In the genomic region with DNA sequence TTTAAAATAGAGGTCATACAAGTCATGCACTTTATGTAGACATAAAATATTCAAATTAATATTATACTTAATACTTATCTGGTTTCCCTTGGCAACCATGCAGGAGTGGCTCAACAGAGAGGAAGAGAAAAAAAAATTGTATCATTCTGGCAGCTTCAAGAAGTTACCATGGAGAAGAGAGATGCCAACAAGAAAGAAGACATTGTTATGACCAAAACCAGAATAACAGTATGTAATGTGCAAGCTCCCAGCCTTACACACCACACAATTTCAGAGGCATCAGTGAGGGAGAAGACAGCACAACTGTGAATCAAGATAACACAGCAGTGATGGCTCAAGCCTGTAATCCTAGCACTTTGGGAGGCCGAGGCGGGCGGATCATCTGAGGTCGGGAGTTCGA, we compare ENCODE assay signal across 17 cellular contexts. TPM values are rescaled to one million over a fixed set of nuclear protein-coding genes. Genes with fewer than 3 reads are reported as not detected.
A peak's percentile ranks its signal among the peaks of the same experiment; 100 is the strongest.
DNase-seq lines count a peak whose midpoint lies in the region; ATAC-seq and TF ChIP-seq lines count a peak whose summit lies in the region.
"Had no signal": no experiment of that assay in that cellular context is flagged by ENCODE, and none has a peak within 500 bp of the region (broad histone marks: within the 10 kb centered on the region; RNA-seq: fewer than 3 reads in every experiment).

No MANE protein-coding gene starts in this region.

- H3K9me3 ChIP-seq in hepatocyte (ENCODE audit: low read depth), result no peaks in the 10 kb centered on the region

- H3K27ac ChIP-seq in hepatocyte, result no peak overlapping the region
- H3K27ac ChIP-seq: 22Rv1, BLaER1 had no signal

- TF ChIP-seq CTCF in choroid plexus epithelial cell (conservative IDR thresholded peaks at IDR 0.05; ENCODE audit: low read depth, low read length) (no peak), hepatocyte (IDR thresholded peaks at IDR 0.05; ENCODE audit: poor library complexity) (no peak)

- H3K36me3 ChIP-seq in hepatocyte (replicated peaks; ENCODE audit: insufficient read depth, low read depth), result no peaks in the 10 kb centered on the region
- H3K36me3 ChIP-seq: BLaER1 had no signal

- H3K79me2 ChIP-seq in hepatocyte, result no peaks in the 10 kb centered on the region

- no peak overlapping the region for H2AFZ ChIP-seq in hepatocyte

- no peak for ATAC-seq in GM21825 (IDR thresholded peaks at IDR 0.05; ENCODE audit: unreplicated experiment)
- ATAC-seq: HepG2 had no signal

- no peaks in the 10 kb centered on the region for H3K27me3 ChIP-seq in hepatocyte
- H3K27me3 ChIP-seq: BLaER1 had no signal

- H4K20me1 ChIP-seq in hepatocyte (ENCODE audit: insufficient read depth, poor library complexity, severe bottlenecking), result no peaks in the 10 kb centered on the region
- H4K20me1 ChIP-seq: BLaER1 had no signal

- H3K4me2 ChIP-seq in hepatocyte, result no peak overlapping the region
- H3K4me2 ChIP-seq: BLaER1 had no signal

- H3K9me2 ChIP-seq in hepatocyte (replicated peaks; ENCODE audit: insufficient read depth), result no peaks in the 10 kb centered on the region

- DNase-seq in DMS53 (lab: John Stamatoyannopoulos, UW) (peak; percentile 42), DMS53 treated with DMSO at 0.1 percent for 48 hours (lab: John Stamatoyannopoulos, UW; ENCODE audit: unreplicated experiment) (no peak), choroid plexus epithelial cell (ENCODE audit: low read depth) (peak; percentile 2), hepatocyte (ENCODE audit: low spot score) (peak; percentile 14), NCI-H2029 (lab: John Stamatoyannopoulos, UW) (no peak)
- no peak for DNase-seq in activated CD8-positive, alpha-beta memory T cell treated with anti-CD3 and anti-CD28 coated beads for 24 hours
- DNase-seq: Calu3; CD4-positive, CD25-positive, alpha-beta regulatory T cell; DMS 273 treated with DMSO at 0.1 percent for 48 hours; DMS79 treated with DMSO at 0.1 percent for 48 hours; EL; HCEC 1CT; HFFc6 had no signal

- 91% methylated on average over 5 of the region's 5 CpGs for WGBS in hepatocyte (ENCODE audit: low lambda C conversion rate, missing lambda C conversion rate)

- peaks cover 4% of the 10 kb centered on the region for H3K4me1 ChIP-seq in hepatocyte (ENCODE audit: insufficient read depth)
- H3K4me1 ChIP-seq: BLaER1 had no signal

- no peak overlapping the region for H3K4me3 ChIP-seq in choroid plexus epithelial cell (ENCODE audit: low read depth, low read length)
- no peak overlapping the region for H3K4me3 ChIP-seq in hepatocyte
- H3K4me3 ChIP-seq: BLaER1 had no signal

RNA-seq across cellular contexts. Expression of a gene that starts 49.1 kb away (rescaled TPM):
- 39.6 and 41.1 TPM in 2 replicates for total RNA-seq in hepatocyte
- 25.0 and 25.6 TPM in 2 replicates for polyA plus RNA-seq in hepatocyte

Comparison
In these comparisons a context has a peak if more than half of its experiments do, and no peak if none do; other contexts are left out.
1. DNase-seq: peak in DMS53 (single experiment), choroid plexus epithelial cell (single experiment) and hepatocyte (single experiment); none in DMS53 treated with DMSO at 0.1 percent for 48 hours (single experiment), NCI-H2029 (single experiment) and activated CD8-positive, alpha-beta memory T cell treated with anti-CD3 and anti-CD28 coated beads for 24 hours (single experiment).